8 cellular contexts compared by ENCODE assay signal in the genomic region with DNA sequence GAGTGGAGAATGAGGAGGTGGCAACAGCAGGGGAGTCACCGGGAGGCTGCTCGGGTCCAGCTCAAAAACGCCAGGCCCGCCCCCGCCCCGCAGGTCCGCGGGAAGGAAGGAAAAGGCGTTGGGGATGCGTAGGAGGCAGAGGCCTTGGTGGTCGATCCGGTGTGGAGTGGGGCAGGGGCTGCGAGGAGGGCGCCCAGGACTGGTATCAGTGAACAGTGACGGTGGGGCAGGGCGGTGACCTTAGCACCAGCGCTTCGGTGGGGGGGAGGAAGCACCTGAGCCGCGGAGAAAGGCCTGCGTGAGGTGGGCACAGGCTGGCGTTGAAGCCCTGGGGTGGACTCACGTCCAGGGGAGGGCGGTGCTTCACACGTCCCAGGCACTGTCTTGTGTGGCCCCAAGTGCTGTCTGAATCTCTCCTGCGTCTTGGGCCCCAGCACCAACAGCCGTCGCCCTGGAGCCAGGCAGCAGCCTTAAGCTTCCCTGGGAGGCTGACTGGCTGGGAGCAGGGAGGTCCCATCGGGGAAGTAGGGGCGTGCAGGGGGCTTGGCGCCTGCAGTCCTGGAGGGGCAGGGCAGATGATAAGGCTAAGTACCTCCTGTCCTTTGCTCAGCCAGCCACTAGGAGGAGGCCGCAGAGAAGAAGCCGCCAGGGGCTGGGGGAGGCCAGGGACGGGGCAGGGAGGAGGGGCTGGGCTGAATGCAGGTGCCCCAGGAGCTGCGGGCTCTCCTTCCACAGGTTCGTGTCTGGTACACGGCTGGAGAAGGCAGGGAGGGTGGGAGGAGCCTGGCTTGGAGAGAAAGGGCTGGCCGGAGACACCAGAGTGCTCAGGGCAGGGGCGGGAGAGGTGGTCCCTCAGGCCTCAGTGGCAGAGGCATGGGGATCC. TPM values are rescaled to one million over a fixed set of nuclear protein-coding genes. Genes with fewer than 3 reads are reported as not detected.
DNase-seq lines count a peak whose midpoint lies in the region; ATAC-seq lines count a peak whose summit lies in the region.

No MANE protein-coding gene starts in this region.

- no peaks in the 10 kb centered on the region for H3K4me1 ChIP-seq in endocrine pancreas (ENCODE audit: control insufficient read depth, insufficient read depth, low read length)
- H3K4me1 ChIP-seq in muscle layer of duodenum (ENCODE audit: control insufficient read depth in 1 of 2, insufficient read depth in 2 of 2, low read length in 2 of 2): peaks cover 0 to 14% of the 10 kb centered on the region in 2 donors
- H3K4me1 ChIP-seq in thymus (ENCODE audit: control insufficient read depth, insufficient read depth, low read length): no peaks in the 10 kb centered on the region

- H3K36me3 ChIP-seq in endocrine pancreas (ENCODE audit: control insufficient read depth, insufficient read depth, low read length): no peaks in the 10 kb centered on the region
- H3K36me3 ChIP-seq in muscle layer of duodenum (ENCODE audit: control insufficient read depth in 1 of 2, insufficient read depth in 2 of 2, low read length in 2 of 2): no peaks in the 10 kb centered on the region
- H3K36me3 ChIP-seq in thymus (ENCODE audit: control insufficient read depth, insufficient read depth): no peaks in the 10 kb centered on the region

- H3K9me3 ChIP-seq in endocrine pancreas (ENCODE audit: control insufficient read depth, low read length) (no peaks in the 10 kb centered on the region), muscle layer of duodenum (ENCODE audit: control insufficient read depth in 1 of 2, low read length in 2 of 2) (no peaks in the 10 kb centered on the region), thymus (ENCODE audit: control insufficient read depth) (no peaks in the 10 kb centered on the region)

- 7% methylated on average over 39 of the region's 39 CpGs for WGBS in thymus

- DNase-seq in SKM-1 treated with dmso at 0.1 percent for 144 hours (lab: John Stamatoyannopoulos, UW; ENCODE audit: unreplicated experiment): peak; percentile 13
- DNase-seq in SKM-1 (lab: John Stamatoyannopoulos, UW; ENCODE audit: unreplicated experiment): no peak
- DNase-seq in NCI-H345 treated with DMSO at 0.1 percent for 48 hours (lab: John Stamatoyannopoulos, UW; ENCODE audit: unreplicated experiment): peak; percentile 69
- peak; percentile 55 for DNase-seq in activated CD4-positive, alpha-beta T cell treated with anti-CD3 and anti-CD28 coated beads, Interleukin-2, amount 50 U/mL, for 1 hour

- H3K27me3 ChIP-seq in endocrine pancreas (ENCODE audit: control insufficient read depth, insufficient read depth, low read length): no peaks in the 10 kb centered on the region
- H3K27me3 ChIP-seq in muscle layer of duodenum (ENCODE audit: low read depth, low read length): no peaks in the 10 kb centered on the region
- peaks cover 20% of the 10 kb centered on the region for H3K27me3 ChIP-seq in thymus (ENCODE audit: control insufficient read depth, insufficient read depth)

- H3K4me3 ChIP-seq in endocrine pancreas (ENCODE audit: control insufficient read depth, insufficient read depth, low read length): no peak overlapping the region
- H3K4me3 ChIP-seq in muscle layer of duodenum (ENCODE audit: low read depth in 1 of 2, low read length in 2 of 2): peak overlapping the region; percentile 16 to 61
- H3K4me3 ChIP-seq in thymus (ENCODE audit: low read length): peak overlapping the region; percentile 36

- H3K27ac ChIP-seq in muscle layer of duodenum (ENCODE audit: low read length): no peak overlapping the region
- H3K27ac ChIP-seq in thymus (ENCODE audit: low read depth): no peak overlapping the region

- no peak for ATAC-seq in HG02588 (IDR thresholded peaks at IDR 0.05; ENCODE audit: unreplicated experiment)

- peak overlapping the region; percentile 47 for H3K9ac ChIP-seq in endocrine pancreas (ENCODE audit: control insufficient read depth, insufficient read depth, low read length)

RNA-seq across cellular contexts. Expression of a gene that starts 26.5 kb away (rescaled TPM):
- 3.2 TPM for polyA plus RNA-seq in thymus

RNA-seq across cellular contexts. Expression of a gene that starts 31.9 kb away (rescaled TPM):
- 90.9 TPM for polyA plus RNA-seq in thymus

RNA-seq across cellular contexts. Expression of a gene that starts 37.7 kb away (rescaled TPM):
- polyA plus RNA-seq in thymus: 8.3 TPM
